ENCODE assay signal across 1 cellular context in genomic region chr7:104563350-104563901, GRCh38.
A peak's percentile ranks its signal among the peaks of the same experiment; 100 is the strongest.
TF ChIP-seq lines count a peak whose summit lies in the region.
"Not testable (repeated sequence)": the region's sequence is repeated elsewhere in the genome, so short reads cannot be mapped to it uniquely, and the experiment has no call there.

No MANE protein-coding gene starts in this region.

TF ChIP-seq in K562, 482 proteins besides CTCF, POLR2A, EP300 and RAD21 (continued from another document):
- TF ChIP-seq MGA (IDR thresholded peaks at IDR 0.05) (0 out of 2 replicates have a peak, but pooled peaks have one; percentile 32), YY1 (IDR thresholded peaks at IDR 0.05; ENCODE audit: borderline replicate concordance in 1 of 3, control insufficient read depth in 1 of 3, extremely low read depth in 1 of 3, insufficient read depth in 3 of 3, insufficient read length in 1 of 3, insufficient replicate concordance in 2 of 3, low read depth in 1 of 3, low read length in 2 of 3) (peak in 1 of 3 experiments; percentile 75), ELF1 (tag; IDR thresholded peaks at IDR 0.05) (peak; percentile 62), EHMT2 (IDR thresholded peaks at IDR 0.05) (peak; percentile 85), ZBTB40 (IDR thresholded peaks at IDR 0.05) (peak; percentile 16; the same call in 1 of the 2 replicates), L3MBTL2 (IDR thresholded peaks at IDR 0.05) (0 out of 2 replicates have a peak, but pooled peaks have one; percentile 14), ATF4 (CRISPR knock-in tag; IDR thresholded peaks at IDR 0.05) (0 out of 2 replicates have a peak, but pooled peaks have one; percentile 10)
- not testable (repeated sequence) for TF ChIP-seq ZBTB40 (CRISPR knock-in tag; IDR thresholded peaks at IDR 0.05)
